In genomic region chr4:151801547-151802516, GRCh38 we compare ENCODE assay signal across 8 cellular contexts. TPM values are rescaled to one million over a fixed set of nuclear protein-coding genes. Genes with fewer than 3 reads are reported as not detected.
DNase-seq lines count a peak whose midpoint lies in the region; ATAC-seq and TF ChIP-seq lines count a peak whose summit lies in the region.

No MANE protein-coding gene starts in this region.

- no peak overlapping the region for H3K4me3 ChIP-seq in GM12875 (ENCODE audit: low read depth, low read length)
- H3K4me3 ChIP-seq in effector memory CD4-positive, alpha-beta T cell (ENCODE audit: insufficient read depth, low read depth, low read length, poor library complexity, severe bottlenecking): no peak overlapping the region
- no peak overlapping the region for H3K4me3 ChIP-seq in neutrophil (ENCODE audit: low read depth in 1 of 2, low read length in 1 of 2)
- no peak overlapping the region for H3K4me3 ChIP-seq in upper lobe of right lung

- peak; percentile 84 for TF ChIP-seq CTCF in GM12875 (IDR thresholded peaks at IDR 0.05; ENCODE audit: borderline replicate concordance, insufficient read depth, low read depth, low read length)
- TF ChIP-seq CTCF in neutrophil (IDR thresholded peaks at IDR 0.05): peak; percentile 57
- TF ChIP-seq CTCF in upper lobe of right lung (IDR thresholded peaks at IDR 0.05): peak; percentile 90

- H3K9me3 ChIP-seq in effector memory CD4-positive, alpha-beta T cell (ENCODE audit: control insufficient read depth, low read length): no peaks in the 10 kb centered on the region
- H3K9me3 ChIP-seq in neutrophil (no peaks in the 10 kb centered on the region), upper lobe of right lung (no peaks in the 10 kb centered on the region)

- H3K36me3 ChIP-seq in effector memory CD4-positive, alpha-beta T cell (ENCODE audit: control insufficient read depth, insufficient read depth, low read length): no peaks in the 10 kb centered on the region
- no peaks in the 10 kb centered on the region for H3K36me3 ChIP-seq in neutrophil
- H3K36me3 ChIP-seq in upper lobe of right lung: no peaks in the 10 kb centered on the region

- peak; percentile 74 for ATAC-seq in upper lobe of right lung
- no peak for ATAC-seq in GM21381 (IDR thresholded peaks at IDR 0.05; ENCODE audit: unreplicated experiment)

- H3K4me1 ChIP-seq in effector memory CD4-positive, alpha-beta T cell (ENCODE audit: control insufficient read depth, insufficient read depth, low read length, poor library complexity, severe bottlenecking): no peaks in the 10 kb centered on the region
- H3K4me1 ChIP-seq in neutrophil (ENCODE audit: control insufficient read depth in 1 of 2, insufficient read depth in 1 of 2, low read depth in 1 of 2, low read length in 1 of 2) (no peaks in the 10 kb centered on the region), upper lobe of right lung (no peaks in the 10 kb centered on the region)

- H3K27me3 ChIP-seq in effector memory CD4-positive, alpha-beta T cell (replicated peaks; ENCODE audit: control insufficient read depth, insufficient read depth, low read length, poor library complexity, severe bottlenecking): no peaks in the 10 kb centered on the region
- H3K27me3 ChIP-seq in neutrophil (peaks cover 3% of the 10 kb centered on the region), upper lobe of right lung (no peaks in the 10 kb centered on the region)

- H3K27ac ChIP-seq in effector memory CD4-positive, alpha-beta T cell (ENCODE audit: insufficient read depth, low read length, poor library complexity, severe bottlenecking): no peak overlapping the region
- no peak overlapping the region for H3K27ac ChIP-seq in neutrophil
- H3K27ac ChIP-seq in upper lobe of right lung: no peak overlapping the region

- peak; percentile 63 for DNase-seq in ACHN
- DNase-seq in MV-4-11 (lab: John Stamatoyannopoulos, UW): peak; percentile 56
- DNase-seq in activated CD4-positive, alpha-beta T cell treated with anti-CD3 and anti-CD28 coated beads, Interleukin-2, amount 50 U/mL, for 24 hours (ENCODE audit: low read depth in 1 of 2, low spot score in 1 of 2): peak; percentile 38 to 49
- DNase-seq in effector memory CD4-positive, alpha-beta T cell: peak; percentile 7 to 35 (median 15)
- no peak for DNase-seq in upper lobe of right lung

- in situ Hi-C loops in ACHN (cut with HindIII; ENCODE audit: low pct_ligation_motif_present, low pct_unique_long_range_greater_than_20kb, low sequenced_read_pairs): no loop called here

- intact Hi-C loops in upper lobe of right lung (cut with DNase I): no loop called here

RNA-seq across cellular contexts. Expression of gene GATB, which starts 41.0 kb away (rescaled TPM):
- 17.7 TPM for total RNA-seq in upper lobe of right lung
